In genomic region chrX:24027086-24027485, GRCh38 we compare ENCODE assay signal across 8 cellular contexts. TPM values are rescaled to one million over a fixed set of nuclear protein-coding genes. Genes with fewer than 3 reads are reported as not detected.
DNase-seq lines count a peak whose midpoint lies in the region; ATAC-seq, FAIRE-seq and TF ChIP-seq lines count a peak whose summit lies in the region.

TSS of gene KLHL15 (minus strand) at chrX:24027186. CDS start at chrX:24006693, 20,493 bp downstream.

- H2AK5ac ChIP-seq in H1 (ENCODE audit: low read depth, low read length) (0 out of 2 replicates have a peak within 1 kb of the TSS, but pooled peaks have one; percentile 65), neuronal stem cell (ENCODE audit: low read depth, low read length) (no peak within 1 kb of the TSS)

- peak within 1 kb of the TSS; percentile 27 for H4K91ac ChIP-seq in H1 (replicated peaks; ENCODE audit: insufficient read length, low read length)
- no peak within 1 kb of the TSS for H4K91ac ChIP-seq in neuronal stem cell (ENCODE audit: low read depth, low read length, poor library complexity)

- intact Hi-C loops in CD14-positive monocyte (cut with micrococcal nuclease), result loop anchor here in 1 of 2 donors (10.0 kb wide), 1 partner anchor 122 kb away; the partner anchor contains the start of genes APOO and CXorf58

- peak within 1 kb of the TSS; percentile 80 to 88 for H3K4me3 Mint-ChIP-seq in CD14-positive monocyte

- H3K36me3 ChIP-seq in NT2/D1 (ENCODE audit: insufficient read depth, insufficient read length, low read length) (peaks cover 6% of the 10 kb centered on the region), H1 (ENCODE audit: control insufficient read depth in 2 of 4, insufficient read depth in 4 of 4, low read length in 3 of 4) (no peaks in the 10 kb centered on the region), neuronal stem cell (replicated peaks in 1 of 2; ENCODE audit: control insufficient read depth in 2 of 2, insufficient read depth in 2 of 2, low read length in 2 of 2) (no peaks in the 10 kb centered on the region)

- no peak for TF ChIP-seq POLR2A in H1 (IDR thresholded peaks at IDR 0.05; ENCODE audit: control extremely low read depth in 1 of 2, low read depth in 2 of 2, low read length in 2 of 2)

- H2BK120ac ChIP-seq in H1 (replicated peaks; ENCODE audit: low read depth, low read length) (no peak within 1 kb of the TSS), neuronal stem cell (ENCODE audit: low read depth, low read length) (no peak within 1 kb of the TSS)

- CTCF ChIA-PET in H1 (lab: Charles Lee; ENCODE audit: partially characterized antibody), result interaction anchor here (0.6 to 3.3 kb wide), 2 partner anchors 28 to 100 kb away, joined by 3 to 23 read pairs; partner anchors contain the start of gene EIF2S3

- H3K4me1 ChIP-seq in NT2/D1 (ENCODE audit: insufficient read depth, insufficient read length), result no peaks in the 10 kb centered on the region
- peaks cover 0 to 7% (median 0%) of the 10 kb centered on the region in 4 experiments; a peak in 1 of 7 replicates for H3K4me1 ChIP-seq in H1 (replicated peaks in 1 of 4; ENCODE audit: control insufficient read depth in 3 of 4, insufficient read depth in 4 of 4, low read length in 3 of 4)
- H3K4me1 ChIP-seq in neuronal stem cell (ENCODE audit: control insufficient read depth in 2 of 2, insufficient read depth in 1 of 2, low read depth in 1 of 2, low read length in 2 of 2), result no peaks in the 10 kb centered on the region

- H3K4me3 ChIP-seq in NT2/D1 (ENCODE audit: insufficient read length, low read depth), result peak within 1 kb of the TSS; percentile 74
- H3K4me3 ChIP-seq in H1 (ENCODE audit: extremely low read depth in 1 of 4, insufficient read depth in 2 of 4, low read depth in 3 of 4, low read length in 4 of 4), result peak within 1 kb of the TSS; percentile 56 to 97 (median 74)
- H3K4me3 ChIP-seq in neuronal stem cell (ENCODE audit: low read length in 2 of 2), result peak within 1 kb of the TSS; percentile 72 to 87

- no peaks in the 10 kb centered on the region for H4K20me1 ChIP-seq in H1 (replicated peaks in 1 of 2; ENCODE audit: control insufficient read depth in 1 of 2, insufficient read depth in 2 of 2, low read length in 2 of 2)

- 85% methylated on average over 7 of the region's 7 CpGs; no CpG with 5 or more reads in 1 of the 2 experiments for WGBS in H1 (ENCODE audit: extremely low coverage in 1 of 2, insufficient coverage in 1 of 2, insufficient read length in 1 of 2, insufficient replicate concordance in 2 of 2, low coverage in 1 of 2, low lambda C conversion rate in 2 of 2, missing lambda C conversion rate in 1 of 2), 2 experiments
- no CpG with 5 or more reads among the region's 7 CpGs for WGBS in neuronal stem cell (ENCODE audit: extremely low coverage in 2 of 2, insufficient read length in 2 of 2, insufficient replicate concordance in 1 of 2), 2 donors

- H3K9me3 ChIP-seq in NT2/D1 (ENCODE audit: insufficient read depth, low read length), result no peaks in the 10 kb centered on the region
- no peaks in the 10 kb centered on the region for H3K9me3 ChIP-seq in H1 (ENCODE audit: insufficient read depth in 2 of 2, low read depth in 1 of 2, low read length in 1 of 2)
- H3K9me3 ChIP-seq in neuronal stem cell (replicated peaks in 1 of 2; ENCODE audit: control insufficient read depth in 2 of 2, insufficient read depth in 1 of 2, low read depth in 1 of 2, low read length in 2 of 2), result no peaks in the 10 kb centered on the region

- peaks cover 0 to 53% (median 0%) of the 10 kb centered on the region in 3 donors for H3K27me3 Mint-ChIP-seq in CD14-positive monocyte (ENCODE audit: low read depth in 3 of 3)

- H3K79me1 ChIP-seq in H1 (ENCODE audit: low read depth, low read length) (no peaks in the 10 kb centered on the region), neuronal stem cell (ENCODE audit: low read depth, low read length) (no peaks in the 10 kb centered on the region)

- peaks cover 0 to under 1% of the 10 kb centered on the region in 2 donors for H3K36me3 Mint-ChIP-seq in CD14-positive monocyte

- TF ChIP-seq RAD21 in H1 (IDR thresholded peaks at IDR 0.05 in 1 of 2, conservative IDR thresholded peaks at IDR 0.05 in 1 of 2; ENCODE audit: low read depth in 2 of 2, low read length in 2 of 2), result no peak

- H3K27ac ChIP-seq in H1 (ENCODE audit: low read depth, low read length), result 0 out of 2 replicates have a peak within 1 kb of the TSS, but pooled peaks have one; percentile 84
- H3K27ac ChIP-seq in neuronal stem cell (replicated peaks; ENCODE audit: low read length), result peak within 1 kb of the TSS; percentile 93

- peak within 1 kb of the TSS; percentile 57 for H4K5ac ChIP-seq in H1 (ENCODE audit: insufficient read length, low read depth, low read length)

- TF ChIP-seq EP300 in H1 (IDR thresholded peaks at IDR 0.05; ENCODE audit: borderline replicate concordance in 1 of 2, low read depth in 2 of 2, low read length in 2 of 2), result no peak

- H3K18ac ChIP-seq in H1 (ENCODE audit: extremely low read depth, low read length) (no peak within 1 kb of the TSS), neuronal stem cell (ENCODE audit: low read length) (no peak within 1 kb of the TSS)

- TF ChIP-seq CTCF in CD14-positive monocyte (IDR thresholded peaks at IDR 0.05), result no peak
- TF ChIP-seq CTCF in H1 (IDR thresholded peaks at IDR 0.05; ENCODE audit: control extremely low read depth in 1 of 3, insufficient read depth in 1 of 3, low read depth in 1 of 3, low read length in 3 of 3), result no peak

- H2BK5ac ChIP-seq in H1 (ENCODE audit: low read depth, low read length) (peak within 1 kb of the TSS; percentile 85), neuronal stem cell (ENCODE audit: low read length) (no peak within 1 kb of the TSS)

- peak within 1 kb of the TSS; percentile 90 for H3K9ac ChIP-seq in NT2/D1 (ENCODE audit: insufficient read length, low read depth)
- H3K9ac ChIP-seq in H1 (replicated peaks in 1 of 4; ENCODE audit: extremely low read depth in 1 of 4, low read depth in 3 of 4, low read length in 3 of 4), result peak within 1 kb of the TSS in 3 of 4 experiments; percentile 79 to 93 (median 88); a peak in 6 of 7 replicates
- no peak within 1 kb of the TSS for H3K9ac ChIP-seq in neuronal stem cell (ENCODE audit: low read depth, low read length, poor library complexity)

- ATAC-seq in GM21367 (IDR thresholded peaks at IDR 0.05; ENCODE audit: unreplicated experiment) (no peak), GM19467 (IDR thresholded peaks at IDR 0.05; ENCODE audit: unreplicated experiment) (no peak)

- no peaks in the 10 kb centered on the region for H3K27me3 ChIP-seq in NT2/D1 (ENCODE audit: insufficient read depth, insufficient read length)
- H3K27me3 ChIP-seq in H1 (replicated peaks in 1 of 4; ENCODE audit: control insufficient read depth in 3 of 4, extremely low read depth in 1 of 4, insufficient read depth in 3 of 4, low read length in 3 of 4), result peaks cover 0 to 3% (median 0%) of the 10 kb centered on the region in 4 experiments; a peak in 2 of 7 replicates
- H3K27me3 ChIP-seq in neuronal stem cell (ENCODE audit: control insufficient read depth in 3 of 3, insufficient read depth in 3 of 3, low read depth in 1 of 3, low read length in 3 of 3), result no peaks in the 10 kb centered on the region

- POLR2A ChIA-PET in H1 (lab: Charles Lee; ENCODE audit: partially characterized antibody), result interaction anchor here (1.3 to 4.6 kb wide), 3 partner anchors 28 to 284 kb away, joined by 3 to 37 read pairs (median 3); partner anchors contain the start of genes ACOT9 and EIF2S3

- FAIRE-seq in H1 (lab: Jason Lieb, UNC), result no peak

- H3K4ac ChIP-seq in H1 (replicated peaks; ENCODE audit: insufficient read length, low read depth, low read length) (peak within 1 kb of the TSS; percentile 78), neuronal stem cell (ENCODE audit: low read length) (no peak within 1 kb of the TSS)

- DNase-seq in CD14-positive monocyte (ENCODE audit: low spot score) (no peak), NT2/D1 (ENCODE audit: low read depth, low spot score) (no peak), H1 (ENCODE audit: low read depth in 1 of 2, low spot score in 2 of 2) (no peak), neuronal stem cell (ENCODE audit: low spot score) (no peak), NCI-H2029 (lab: John Stamatoyannopoulos, UW) (no peak), NCI-H524 treated with DMSO at 0.1 percent for 48 hours (lab: John Stamatoyannopoulos, UW) (no peak)

- H3K4me1 Mint-ChIP-seq in CD14-positive monocyte, result peaks cover 6% of the 10 kb centered on the region

- no peak within 1 kb of the TSS for H2BK15ac ChIP-seq in H1 (ENCODE audit: low read length)
- H2BK15ac ChIP-seq in neuronal stem cell (ENCODE audit: low read length), result no peak within 1 kb of the TSS

- peak within 1 kb of the TSS; percentile 75; the same call in 1 of the 2 replicates for H2BK12ac ChIP-seq in H1 (ENCODE audit: low read depth, low read length)
- no peak within 1 kb of the TSS for H2BK12ac ChIP-seq in neuronal stem cell (ENCODE audit: low read length)

- H2AFZ ChIP-seq in H1 (ENCODE audit: low read length) (peak within 1 kb of the TSS; percentile 85; the same call in 1 of the 2 replicates), neuronal stem cell (ENCODE audit: low read length) (peak within 1 kb of the TSS; percentile 87)

- H3K14ac ChIP-seq in H1 (ENCODE audit: insufficient read length), result no peak within 1 kb of the TSS
- no peak within 1 kb of the TSS for H3K14ac ChIP-seq in neuronal stem cell (ENCODE audit: low read length)

- 0 out of 2 replicates have a peak, but pooled peaks cover 3% of the 10 kb centered on the region for H3K23me2 ChIP-seq in H1 (ENCODE audit: low read depth, low read length)

- H3K56ac ChIP-seq in H1 (replicated peaks; ENCODE audit: insufficient read length, low read depth, low read length), result no peak within 1 kb of the TSS

- no peak within 1 kb of the TSS; the same call in 1 of the 2 replicates for H4K8ac ChIP-seq in H1 (ENCODE audit: extremely low read depth, insufficient read depth, low read length)
- no peak within 1 kb of the TSS for H4K8ac ChIP-seq in neuronal stem cell (ENCODE audit: low read depth, low read length)

- no peak within 1 kb of the TSS for H3K23ac ChIP-seq in H1 (ENCODE audit: insufficient read length)
- H3K23ac ChIP-seq in neuronal stem cell (ENCODE audit: low read depth, low read length, poor library complexity), result no peak within 1 kb of the TSS

- peaks cover 0 to 21% of the 10 kb centered on the region in 2 experiments; a peak in 2 of 4 replicates for H3K79me2 ChIP-seq in H1 (ENCODE audit: control insufficient read depth in 1 of 2, insufficient read depth in 2 of 2, low read length in 2 of 2)

- peak within 1 kb of the TSS; percentile 92 to 97 (median 96) for H3K27ac Mint-ChIP-seq in CD14-positive monocyte

- H3K4me2 ChIP-seq in H1 (ENCODE audit: insufficient read depth in 1 of 2, low read depth in 2 of 2, low read length in 2 of 2) (peak within 1 kb of the TSS; percentile 78 to 88), neuronal stem cell (ENCODE audit: insufficient read depth, low read length, poor library complexity, severe bottlenecking) (peak within 1 kb of the TSS; percentile 34)

- H2BK20ac ChIP-seq in H1 (ENCODE audit: low read length), result no peak within 1 kb of the TSS

- peaks cover 0 to 33% (median 3%) of the 10 kb centered on the region in 7 donors for H3K9me3 Mint-ChIP-seq in CD14-positive monocyte

RNA-seq across cellular contexts. Expression of gene KLHL15, which starts in this region (rescaled TPM):
- polyA plus RNA-seq in CD14-positive monocyte, result 1 to 10 TPM; 3.2 to 3.9 TPM
- total RNA-seq in H1 (2021; fragmentation: NEBNext Ultra II Directional; extraction: Animal tissue kit (Norgen Biotek cat#: 25700)), result 8.5 and 8.9 TPM in 2 replicates
- polyA plus RNA-seq in H1 (2011; rRNA removed), result 2.2 and 3.7 TPM in 2 replicates
- 3.9 TPM for polyA plus RNA-seq in H1 (2011; cell fraction: cytosol; rRNA removed)
- 1.4 TPM for polyA plus RNA-seq in H1 (2011; cell fraction: nucleus; rRNA removed)
- polyA plus RNA-seq in H1 (2012, experiment 1 of 2), result 2.8 to 6.1 TPM (median 3.9 TPM) in 4 replicates
- 0.62 TPM for polyA plus RNA-seq in H1 (2012, experiment 2 of 2)
- 4.2 TPM for polyA plus RNA-seq in H1 (2013, experiment 1 of 2)
- 3.9 TPM for polyA plus RNA-seq in H1 (2013, experiment 2 of 2)
- polyA minus RNA-seq in H1 (2011; rRNA and poly(A)+ RNA removed), result 11.4 and 15.0 TPM in 2 replicates
- polyA minus RNA-seq in H1 (2011; cell fraction: cytosol; rRNA and poly(A)+ RNA removed), result 5.7 TPM
- 7.4 TPM for polyA minus RNA-seq in H1 (2011; cell fraction: nucleus; rRNA and poly(A)+ RNA removed)
- 4.1 TPM for polyA plus RNA-seq in neuronal stem cell (2013, experiment 1 of 2)
- polyA plus RNA-seq in neuronal stem cell (2013, experiment 2 of 2), result 4.2 TPM
